In the genomic region with DNA sequence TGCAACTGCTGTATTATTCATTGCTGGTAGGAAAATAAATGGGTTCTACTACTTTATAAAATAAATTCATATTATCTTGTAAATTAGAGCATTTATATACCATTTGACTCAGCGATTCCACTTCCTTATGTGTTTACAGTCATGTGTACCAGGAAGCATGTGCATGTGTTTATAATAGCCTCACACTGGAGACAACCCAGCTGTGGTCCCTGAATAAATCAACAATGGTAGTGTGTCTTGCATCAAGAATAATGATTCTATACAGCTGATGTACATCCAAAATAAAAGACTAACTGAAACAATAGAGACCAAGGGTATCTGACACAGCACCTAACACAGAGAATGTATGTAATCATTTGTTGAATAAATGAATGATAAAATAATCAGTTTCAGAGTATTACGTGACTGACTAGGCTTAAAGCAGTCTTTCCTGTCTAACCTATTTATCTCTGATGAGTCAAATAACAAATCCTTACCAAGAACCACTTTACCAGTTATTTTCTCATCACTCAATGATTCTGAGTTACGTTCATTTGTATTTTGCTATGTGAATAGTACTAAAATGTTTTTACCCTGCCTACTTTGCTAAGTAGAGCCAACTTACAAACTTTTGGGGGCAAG, we compare ENCODE assay signal across 19 cellular contexts.
DNase-seq lines count a peak whose midpoint lies in the region; ATAC-seq and TF ChIP-seq lines count a peak whose summit lies in the region.
"Had no signal": no experiment of that assay in that cellular context is flagged by ENCODE, and none has a peak within 500 bp of the region (broad histone marks: within the 10 kb centered on the region; RNA-seq: fewer than 3 reads in every experiment).

No MANE protein-coding gene starts in this region.

- POLR2A ChIA-PET in T-cell (lab: Charles Lee) (interaction anchor here in 1 of 2 donors (0.6 kb wide), 1 partner anchor 34 kb away, joined by 3 read pairs; no protein-coding TSS in a partner anchor), MCF 10A (lab: Yijun Ruan, JAX) (no interaction called here)

- BruUV-seq in MCF 10A (replicated peaks; lab: Mats Ljungman, UMichigan) = no TSS peak

- ATAC-seq in T-cell (replicated peaks in 1 of 4) = peak; percentile 29 to 55 (median 46)
- ATAC-seq in central memory CD8-positive, alpha-beta T cell (replicated peaks; ENCODE audit: extremely low read depth, poor library complexity, severe bottlenecking) = peak; percentile 53
- ATAC-seq in stimulated activated naive CD8-positive, alpha-beta T cell treated with anti-CD3 and anti-CD28 coated beads, Interleukin-15, amount 100 ng/mL, for 72 hours = peak; percentile 91
- ATAC-seq: K562 had no signal

- peaks cover 46% of the 10 kb centered on the region for H3K9me3 Mint-ChIP-seq in activated naive CD4-positive, alpha-beta T cell treated with anti-CD3 and anti-CD28 coated beads, Interleukin-2, amount 10 ng/mL, durations not matched to agents 7 days and 5 days
- H3K9me3 Mint-ChIP-seq in T-cell (peaks cover 6 to 29% (median 14%) of the 10 kb centered on the region in 3 donors), MCF 10A (ENCODE audit: unreplicated experiment) (no peaks in the 10 kb centered on the region)
- peaks cover 12% of the 10 kb centered on the region for H3K9me3 Mint-ChIP-seq in central memory CD8-positive, alpha-beta T cell
- H3K9me3 Mint-ChIP-seq in stimulated activated naive CD8-positive, alpha-beta T cell treated with anti-CD3 and anti-CD28 coated beads, Interleukin-15, amount 100 ng/mL, for 72 hours = peaks cover 15 to 19% of the 10 kb centered on the region in 2 donors
- H3K9me3 Mint-ChIP-seq: dendritic cell treated with granulocyte-macrophage colony-stimulating factor and Interleukin-4, amounts not matched to agents 40 ng/mL and 50 ng/mL, for 4 days had no signal

- H3K4me3 Mint-ChIP-seq in activated naive CD4-positive, alpha-beta T cell treated with anti-CD3 and anti-CD28 coated beads, Interleukin-2, amount 10 ng/mL, durations not matched to agents 7 days and 5 days = peak overlapping the region; percentile 17
- H3K4me3 Mint-ChIP-seq in T-cell (peak overlapping the region in 2 of 3 donors; percentile 53 to 63), MCF 10A (ENCODE audit: unreplicated experiment) (no peak overlapping the region)
- H3K4me3 Mint-ChIP-seq in central memory CD8-positive, alpha-beta T cell = peak overlapping the region; percentile 32
- peak overlapping the region; percentile 18 to 56 for H3K4me3 Mint-ChIP-seq in stimulated activated naive CD8-positive, alpha-beta T cell treated with anti-CD3 and anti-CD28 coated beads, Interleukin-15, amount 100 ng/mL, for 72 hours
- H3K4me3 Mint-ChIP-seq: brain; dendritic cell treated with granulocyte-macrophage colony-stimulating factor and Interleukin-4, amounts not matched to agents 40 ng/mL and 50 ng/mL, for 4 days had no signal

- TF ChIP-seq CTCF in MCF 10A (IDR thresholded peaks at IDR 0.05; ENCODE audit: unreplicated experiment) = no peak

- peaks cover 61% of the 10 kb centered on the region for H3K4me1 Mint-ChIP-seq in activated naive CD4-positive, alpha-beta T cell treated with anti-CD3 and anti-CD28 coated beads, Interleukin-2, amount 10 ng/mL, durations not matched to agents 7 days and 5 days
- peaks cover 56 to 74% (median 60%) of the 10 kb centered on the region in 3 donors for H3K4me1 Mint-ChIP-seq in T-cell
- H3K4me1 Mint-ChIP-seq in central memory CD8-positive, alpha-beta T cell = peaks cover 41% of the 10 kb centered on the region
- H3K4me1 Mint-ChIP-seq in stimulated activated naive CD8-positive, alpha-beta T cell treated with anti-CD3 and anti-CD28 coated beads, Interleukin-15, amount 100 ng/mL, for 72 hours = peaks cover 44% of the 10 kb centered on the region
- H3K4me1 Mint-ChIP-seq in MCF 10A (ENCODE audit: insufficient read depth, unreplicated experiment) = no peaks in the 10 kb centered on the region
- H3K4me1 Mint-ChIP-seq: brain had no signal

- H3K27me3 Mint-ChIP-seq in activated naive CD4-positive, alpha-beta T cell treated with anti-CD3 and anti-CD28 coated beads, Interleukin-2, amount 10 ng/mL, durations not matched to agents 7 days and 5 days = no peaks in the 10 kb centered on the region
- H3K27me3 Mint-ChIP-seq in T-cell = no peaks in the 10 kb centered on the region
- H3K27me3 Mint-ChIP-seq in central memory CD8-positive, alpha-beta T cell = no peaks in the 10 kb centered on the region
- H3K27me3 Mint-ChIP-seq in stimulated activated naive CD8-positive, alpha-beta T cell treated with anti-CD3 and anti-CD28 coated beads, Interleukin-15, amount 100 ng/mL, for 72 hours = no peaks in the 10 kb centered on the region
- H3K27me3 Mint-ChIP-seq in MCF 10A (ENCODE audit: insufficient read depth, unreplicated experiment) = no peaks in the 10 kb centered on the region
- H3K27me3 Mint-ChIP-seq: dendritic cell treated with granulocyte-macrophage colony-stimulating factor and Interleukin-4, amounts not matched to agents 40 ng/mL and 50 ng/mL, for 4 days had no signal

- intact Hi-C loops in MCF 10A (cut with micrococcal nuclease) = no loop called here

- no peak for DNase-seq in activated naive CD4-positive, alpha-beta T cell treated with anti-CD3 and anti-CD28 coated beads, Interleukin-2, amount 10 ng/mL, durations not matched to agents 7 days and 5 days
- no peak for DNase-seq in activated naive CD4-positive, alpha-beta T cell (lab: John Stamatoyannopoulos, UW)
- DNase-seq in T-cell (no peak), SK-N-DZ (ENCODE audit: low spot score) (no peak), MCF 10A (ENCODE audit: unreplicated experiment) (no peak), activated gamma-delta T cell treated with Interleukin-2 at 50 U/mL for 16 hours (no peak)
- DNase-seq in central memory CD8-positive, alpha-beta T cell (ENCODE audit: low spot score in 2 of 2) = no peak
- DNase-seq in stimulated activated naive CD8-positive, alpha-beta T cell treated with anti-CD3 and anti-CD28 coated beads, Interleukin-15, amount 100 ng/mL, for 72 hours = no peak
- DNase-seq: activated CD4-positive, alpha-beta T cell treated with anti-CD3 and anti-CD28 coated beads for 48 hours; activated effector memory CD4-positive, alpha-beta T cell treated with Interleukin-2 at 50 U/mL for 16 hours; erythroblast; NCI-H1048; NCI-H2107; NCI-H526; SHP77 treated with DMSO at 0.1 percent for 48 hours; stimulated activated CD4-positive, alpha-beta T cell treated with anti-CD3 and anti-CD28 coated beads, Interleukin-2, amount 100 ng/mL, for 24 hours had no signal

- peaks cover 68% of the 10 kb centered on the region for H3K36me3 Mint-ChIP-seq in activated naive CD4-positive, alpha-beta T cell treated with anti-CD3 and anti-CD28 coated beads, Interleukin-2, amount 10 ng/mL, durations not matched to agents 7 days and 5 days
- peaks cover 38% of the 10 kb centered on the region for H3K36me3 Mint-ChIP-seq in T-cell
- H3K36me3 Mint-ChIP-seq in central memory CD8-positive, alpha-beta T cell (ENCODE audit: insufficient read depth) = peaks cover 3% of the 10 kb centered on the region
- H3K36me3 Mint-ChIP-seq in MCF 10A (ENCODE audit: insufficient read depth, unreplicated experiment) = no peaks in the 10 kb centered on the region
- H3K36me3 Mint-ChIP-seq: brain had no signal

- H3K27ac Mint-ChIP-seq in activated naive CD4-positive, alpha-beta T cell treated with anti-CD3 and anti-CD28 coated beads, Interleukin-2, amount 10 ng/mL, durations not matched to agents 7 days and 5 days = peak overlapping the region; percentile 95
- H3K27ac Mint-ChIP-seq in T-cell (peak overlapping the region; percentile 91 to 94), MCF 10A (ENCODE audit: low read depth, unreplicated experiment) (no peak overlapping the region)
- H3K27ac Mint-ChIP-seq in central memory CD8-positive, alpha-beta T cell (ENCODE audit: low read depth) = peak overlapping the region; percentile 68
- peak overlapping the region; percentile 80 to 87 for H3K27ac Mint-ChIP-seq in stimulated activated naive CD8-positive, alpha-beta T cell treated with anti-CD3 and anti-CD28 coated beads, Interleukin-15, amount 100 ng/mL, for 72 hours
- H3K27ac Mint-ChIP-seq: brain; dendritic cell treated with granulocyte-macrophage colony-stimulating factor and Interleukin-4, amounts not matched to agents 40 ng/mL and 50 ng/mL, for 4 days had no signal

- CTCF ChIA-PET in activated naive CD4-positive, alpha-beta T cell treated with anti-CD3 and anti-CD28 coated beads, Interleukin-2, amount 10 ng/mL, durations not matched to agents 7 days and 5 days (lab: Charles Lee) = interaction anchor here (0.7 to 1.0 kb wide), 2 partner anchors 261 to 270 kb away, joined by 3 read pairs; no protein-coding TSS in a partner anchor
- CTCF ChIA-PET in T-cell (lab: Charles Lee) = interaction anchor here in 1 of 2 donors (0.6 to 0.7 kb wide), 2 partner anchors 15 to 93 kb away, joined by 3 to 4 read pairs; no protein-coding TSS in a partner anchor
- CTCF ChIA-PET in MCF 10A (lab: Yijun Ruan, JAX) = no interaction called here
